Comparison of ENCODE assay signal across 10 cellular contexts in the genomic region with DNA sequence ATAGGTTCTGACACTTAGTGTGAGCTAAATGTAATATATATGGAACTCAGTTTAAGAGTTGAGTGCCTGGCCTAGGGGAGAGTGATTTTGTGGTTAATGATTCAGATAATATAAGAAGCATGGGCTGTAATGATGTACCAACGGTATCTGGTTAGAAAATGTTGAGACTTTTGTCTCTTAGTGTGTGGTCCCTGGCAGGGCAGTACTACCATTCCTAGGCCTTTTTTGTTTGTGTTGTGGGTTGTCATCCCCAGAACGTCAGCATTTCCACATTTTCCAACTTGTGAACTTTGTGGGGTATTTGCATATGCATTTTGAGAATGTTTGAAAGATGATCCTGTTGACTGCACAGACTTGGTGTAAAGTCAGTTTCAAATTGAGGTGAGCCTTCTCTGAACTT. TPM values are rescaled to one million over a fixed set of nuclear protein-coding genes. Genes with fewer than 3 reads are reported as not detected.
DNase-seq lines count a peak whose midpoint lies in the region; ATAC-seq, FAIRE-seq and TF ChIP-seq lines count a peak whose summit lies in the region.
"Had no signal": no experiment of that assay in that cellular context is flagged by ENCODE, and none has a peak within 500 bp of the region (broad histone marks: within the 10 kb centered on the region; RNA-seq: fewer than 3 reads in every experiment).

No MANE protein-coding gene starts in this region.

- H3K4me1 Mint-ChIP-seq in CD14-positive monocyte (peaks cover 64% of the 10 kb centered on the region), T-helper 17 cell (peaks cover 58% of the 10 kb centered on the region)

- H3K27me3 Mint-ChIP-seq in CD14-positive monocyte (ENCODE audit: low read depth in 3 of 3) (no peaks in the 10 kb centered on the region), T-helper 17 cell (no peaks in the 10 kb centered on the region)
- H3K27me3 Mint-ChIP-seq: dendritic cell treated with granulocyte-macrophage colony-stimulating factor and Interleukin-4, amounts not matched to agents 40 ng/mL and 50 ng/mL, for 4 days had no signal

- ATAC-seq in GM19397 (IDR thresholded peaks at IDR 0.05; ENCODE audit: unreplicated experiment) (peak; percentile 29), T-helper 17 cell (no peak), foreskin keratinocyte (peak; percentile 46), GM19035 (IDR thresholded peaks at IDR 0.05; ENCODE audit: unreplicated experiment) (no peak)

- TF ChIP-seq CTCF in CD14-positive monocyte (IDR thresholded peaks at IDR 0.05) (no peak), foreskin keratinocyte (conservative IDR thresholded peaks at IDR 0.05) (no peak)

- no peaks in the 10 kb centered on the region for H3K9me3 Mint-ChIP-seq in CD14-positive monocyte
- H3K9me3 Mint-ChIP-seq: dendritic cell treated with granulocyte-macrophage colony-stimulating factor and Interleukin-4, amounts not matched to agents 40 ng/mL and 50 ng/mL, for 4 days had no signal

- FAIRE-seq in frontal cortex (lab: Jason Lieb, UNC) = no peak

- H3K27ac ChIP-seq in foreskin keratinocyte = peak overlapping the region; percentile 25

- H3K27ac Mint-ChIP-seq in CD14-positive monocyte (peak overlapping the region in 4 of 7 donors; percentile 8 to 19 (median 12)), T-helper 17 cell (peak overlapping the region; percentile 98)
- H3K27ac Mint-ChIP-seq: dendritic cell treated with granulocyte-macrophage colony-stimulating factor and Interleukin-4, amounts not matched to agents 40 ng/mL and 50 ng/mL, for 4 days had no signal

- H3K4me1 ChIP-seq in foreskin keratinocyte = peaks cover 40% of the 10 kb centered on the region

- H3K9me3 ChIP-seq in T-helper 17 cell (ENCODE audit: control insufficient read depth, low read length, poor library complexity, severe bottlenecking) = no peaks in the 10 kb centered on the region

- H3K4me3 Mint-ChIP-seq in CD14-positive monocyte (no peak overlapping the region), T-helper 17 cell (peak overlapping the region; percentile 75)
- H3K4me3 Mint-ChIP-seq: dendritic cell treated with granulocyte-macrophage colony-stimulating factor and Interleukin-4, amounts not matched to agents 40 ng/mL and 50 ng/mL, for 4 days had no signal

- no peaks in the 10 kb centered on the region for H3K27me3 ChIP-seq in foreskin keratinocyte

- DNase-seq in CD14-positive monocyte (ENCODE audit: low spot score) = no peak
- no peak for DNase-seq in T-helper 17 cell
- DNase-seq in foreskin keratinocyte = peak; percentile 30 to 63
- DNase-seq in NCI-H69 (lab: John Stamatoyannopoulos, UW) = no peak
- DNase-seq in frontal cortex (ENCODE audit: low spot score in 2 of 2) = no peak
- DNase-seq in NCI-H146 treated with DMSO at 0.1 percent for 48 hours (lab: John Stamatoyannopoulos, UW; ENCODE audit: unreplicated experiment) = no peak
- DNase-seq: NCI-H1694 had no signal

- H3K36me3 Mint-ChIP-seq in CD14-positive monocyte (peaks cover 0 to 3% of the 10 kb centered on the region in 2 donors), T-helper 17 cell (ENCODE audit: low read depth) (no peaks in the 10 kb centered on the region)

- intact Hi-C loops in CD14-positive monocyte (cut with micrococcal nuclease) = no loop called here

RNA-seq across cellular contexts. Expression of a gene that starts 11.4 kb away (rescaled TPM):
- polyA plus RNA-seq in CD14-positive monocyte = 10 to 100 TPM; 46.5 to 50.1 TPM
- total RNA-seq in T-helper 17 cell = 10 to 100 TPM; 42.1 to 50.4 TPM
- 30.0 and 33.2 TPM in 2 replicates for total RNA-seq in foreskin keratinocyte
- polyA plus RNA-seq in foreskin keratinocyte = 6.9 and 9.2 TPM in 2 replicates
- total RNA-seq in frontal cortex = 15.1 TPM

Comparison
In these comparisons a context has a peak if more than half of its experiments do, and no peak if none do; other contexts are left out.
1. DNase-seq: peak in foreskin keratinocyte (2 of 2); none in CD14-positive monocyte (single experiment), T-helper 17 cell (0 of 3), NCI-H69 (single experiment), frontal cortex (0 of 2) and NCI-H146 treated with DMSO at 0.1 percent for 48 hours (single experiment).
2. ATAC-seq: peak in GM19397 (single experiment) and foreskin keratinocyte (single experiment); none in T-helper 17 cell (single experiment) and GM19035 (single experiment).